17 cellular contexts compared by ENCODE assay signal in genomic region chr5:151006704-151007334, GRCh38. TPM values are rescaled to one million over a fixed set of nuclear protein-coding genes. Genes with fewer than 3 reads are reported as not detected.
A peak's percentile ranks its signal among the peaks of the same experiment; 100 is the strongest.
DNase-seq lines count a peak whose midpoint lies in the region; ATAC-seq and TF ChIP-seq lines count a peak whose summit lies in the region.
"Had no signal": no experiment of that assay in that cellular context is flagged by ENCODE, and none has a peak within 500 bp of the region (broad histone marks: within the 10 kb centered on the region; RNA-seq: fewer than 3 reads in every experiment).

No MANE protein-coding gene starts in this region.

- peaks cover 34% of the 10 kb centered on the region in 2 donors for H3K4me1 ChIP-seq in gastrocnemius medialis
- peaks cover 55% of the 10 kb centered on the region for H3K4me1 ChIP-seq in vagina
- H3K4me1 ChIP-seq: BLaER1 had no signal

- no peak overlapping the region for H3K4me3 ChIP-seq in fibroblast of villous mesenchyme (ENCODE audit: low read depth, low read length)
- no peak overlapping the region for H3K4me3 ChIP-seq in lower leg skin (ENCODE audit: low read depth, poor library complexity, severe bottlenecking)
- no peak overlapping the region for H3K4me3 ChIP-seq in gastrocnemius medialis
- no peak overlapping the region for H3K4me3 ChIP-seq in vagina
- H3K4me3 ChIP-seq: BLaER1, GM23338 had no signal

- no peaks in the 10 kb centered on the region for H3K9me3 ChIP-seq in gastrocnemius medialis
- no peaks in the 10 kb centered on the region for H3K9me3 ChIP-seq in vagina
- H3K9me3 ChIP-seq: BLaER1 had no signal

- TF ChIP-seq CTCF in fibroblast of villous mesenchyme (IDR thresholded peaks at IDR 0.05; ENCODE audit: insufficient read depth, low read depth, low read length): no peak
- no peak for TF ChIP-seq CTCF in lower leg skin (IDR thresholded peaks at IDR 0.05)
- TF ChIP-seq CTCF in gastrocnemius medialis (IDR thresholded peaks at IDR 0.05 in 4 of 5, conservative IDR thresholded peaks at IDR 0.05 in 1 of 5): no peak
- no peak for TF ChIP-seq CTCF in vagina (IDR thresholded peaks at IDR 0.05)

- no peaks in the 10 kb centered on the region for H3K27me3 ChIP-seq in gastrocnemius medialis
- no peaks in the 10 kb centered on the region for H3K27me3 ChIP-seq in vagina
- H3K27me3 ChIP-seq: BLaER1 had no signal

- TF ChIP-seq POLR2A in lower leg skin (IDR thresholded peaks at IDR 0.05) (no peak), gastrocnemius medialis (IDR thresholded peaks at IDR 0.05) (no peak), vagina (IDR thresholded peaks at IDR 0.05) (no peak)

- ATAC-seq in gastrocnemius medialis (peak in 1 of 2 donors; percentile 6), GM21423 (IDR thresholded peaks at IDR 0.05; ENCODE audit: unreplicated experiment) (no peak), GM18511 (IDR thresholded peaks at IDR 0.05; ENCODE audit: unreplicated experiment) (no peak)
- ATAC-seq: GM23338 had no signal

- H3K27ac ChIP-seq in gastrocnemius medialis (peak overlapping the region; percentile 69 to 82 (median 78)), vagina (peak overlapping the region; percentile 81)
- H3K27ac ChIP-seq: BLaER1 had no signal

- DNase-seq in fibroblast of villous mesenchyme (ENCODE audit: low read depth) (peak; percentile 26), lower leg skin (ENCODE audit: low spot score in 2 of 2) (peak; percentile 72 to 92), gastrocnemius medialis (peak in 1 of 2 donors; percentile 38), vagina (ENCODE audit: extremely low spot score in 2 of 2) (no peak), NCI-H2196 treated with DMSO at 0.1 percent for 48 hours (lab: John Stamatoyannopoulos, UW; ENCODE audit: unreplicated experiment) (no peak)
- DNase-seq: activated effector memory CD4-positive, alpha-beta T cell treated with anti-CD3 and anti-CD28 coated beads, Interleukin-2, amount 50 U/mL, for 16 hours; DMS79; naive B cell; NCI-H2029; NCI-H69; stimulated activated CD4-positive, alpha-beta T cell treated with anti-CD3 and anti-CD28 coated beads, Interleukin-4, amount 100 ng/mL, for 4 hours had no signal

- WGBS in lower leg skin, 2 donors: 49 to 62% methylated on average over 5 of the region's 5 CpGs

- in situ Hi-C loops in gastrocnemius medialis (cut with MboI; ENCODE audit: low sequenced_read_pairs in 4 of 4): loop anchor here in 2 of 4 donors (5.0 to 10.0 kb wide), 2 partner anchors 40 to 88 kb away; no protein-coding TSS in a partner anchor

- H3K36me3 ChIP-seq in gastrocnemius medialis (no peaks in the 10 kb centered on the region), vagina (no peaks in the 10 kb centered on the region)
- H3K36me3 ChIP-seq: BLaER1 had no signal

- intact Hi-C loops in lower leg skin (cut with DNase I; ENCODE audit: low total_unique reads) (no loop called here), gastrocnemius medialis (cut with DNase I; ENCODE audit: low total_unique reads) (no loop called here), vagina (cut with DNase I) (loop anchor here (5.0 kb wide), 1 partner anchor 100 kb away; no protein-coding TSS in a partner anchor)

RNA-seq across cellular contexts. Expression of gene GPX3, which starts 13.6 kb away (rescaled TPM):
- total RNA-seq in fibroblast of villous mesenchyme (3.5 and 3.9 TPM in 2 replicates), lower leg skin (100 to 1,000 TPM; 399 to 695 (median 446) TPM), gastrocnemius medialis (1,000 to 10,000 TPM in 1 of 4 donors, 100 to 1,000 TPM in 3; 504 to 1,227 (median 655) TPM), vagina (3,069 TPM)
- total RNA-seq: activated CD8-positive, alpha-beta memory T cell treated with anti-CD3 and anti-CD28 coated beads for 36 hours; MCF 10A had no signal

Comparison
In these comparisons a context has a peak if more than half of its experiments do, and no peak if none do; other contexts are left out.
1. DNase-seq: peak in fibroblast of villous mesenchyme (single experiment) and lower leg skin (2 of 2); none in vagina (0 of 2) and NCI-H2196 treated with DMSO at 0.1 percent for 48 hours (single experiment).
2. RNA of gene GPX3, which starts 13.6 kb away (total RNA-seq): 3,069 TPM in vagina (single experiment), 504 to 1,227 TPM in gastrocnemius medialis and 399 to 695 TPM in lower leg skin; 3.5 to 3.9 TPM in fibroblast of villous mesenchyme; every median in the first group is over 10 times any median in the second.